In the genomic region with DNA sequence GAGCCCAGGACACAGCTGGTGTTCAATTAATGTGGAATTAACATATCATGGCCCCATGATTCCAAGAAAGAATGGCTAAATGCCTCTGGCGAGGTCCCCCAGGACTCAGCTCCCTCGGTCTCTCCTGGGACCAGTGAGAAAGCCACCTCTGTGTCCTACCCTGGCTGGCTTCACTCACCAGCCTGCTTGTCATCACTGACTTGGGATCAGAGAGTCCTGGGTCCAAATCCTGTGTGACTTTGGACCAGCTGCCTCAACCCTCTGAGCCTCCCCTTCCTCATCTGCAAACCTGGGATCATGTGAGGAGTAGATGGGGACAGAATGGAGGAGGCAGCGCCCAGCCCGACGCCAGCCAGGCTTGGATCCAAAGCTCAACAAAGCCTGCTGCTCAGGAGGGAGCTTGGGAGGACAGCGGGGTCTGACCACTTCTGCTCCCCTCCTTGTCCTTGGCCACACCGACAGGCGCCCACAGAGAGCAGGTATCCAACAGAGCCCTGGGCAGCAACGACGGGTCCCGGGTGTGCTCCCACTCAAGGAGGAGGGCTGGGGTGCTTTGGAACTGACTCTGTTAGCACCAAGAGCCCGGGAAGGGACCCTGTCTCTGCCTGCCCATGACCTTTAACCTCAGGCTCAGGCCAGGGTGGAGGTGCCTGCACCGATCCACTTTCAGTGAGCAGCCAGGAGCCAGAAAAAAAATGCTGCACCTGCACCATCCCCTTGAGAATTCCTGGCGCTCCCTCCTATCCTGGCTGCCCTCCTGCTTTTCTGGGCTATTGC, we compare ENCODE assay signal across 1 cellular context.
TF ChIP-seq lines count a peak whose summit lies in the region.

No MANE protein-coding gene starts in this region.

TF ChIP-seq in K562, 482 proteins besides CTCF, POLR2A, EP300 and RAD21:
- TF ChIP-seq, protein P1, sequence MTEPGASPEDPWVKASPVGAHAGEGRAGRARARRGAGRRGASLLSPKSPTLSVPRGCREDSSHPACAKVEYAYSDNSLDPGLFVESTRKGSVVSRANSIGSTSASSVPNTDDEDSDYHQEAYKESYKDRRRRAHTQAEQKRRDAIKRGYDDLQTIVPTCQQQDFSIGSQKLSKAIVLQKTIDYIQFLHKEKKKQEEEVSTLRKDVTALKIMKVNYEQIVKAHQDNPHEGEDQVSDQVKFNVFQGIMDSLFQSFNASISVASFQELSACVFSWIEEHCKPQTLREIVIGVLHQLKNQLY (CRISPR knock-in tag; conservative IDR thresholded peaks at IDR 0.05), result no peak
- TF ChIP-seq, protein P2, sequence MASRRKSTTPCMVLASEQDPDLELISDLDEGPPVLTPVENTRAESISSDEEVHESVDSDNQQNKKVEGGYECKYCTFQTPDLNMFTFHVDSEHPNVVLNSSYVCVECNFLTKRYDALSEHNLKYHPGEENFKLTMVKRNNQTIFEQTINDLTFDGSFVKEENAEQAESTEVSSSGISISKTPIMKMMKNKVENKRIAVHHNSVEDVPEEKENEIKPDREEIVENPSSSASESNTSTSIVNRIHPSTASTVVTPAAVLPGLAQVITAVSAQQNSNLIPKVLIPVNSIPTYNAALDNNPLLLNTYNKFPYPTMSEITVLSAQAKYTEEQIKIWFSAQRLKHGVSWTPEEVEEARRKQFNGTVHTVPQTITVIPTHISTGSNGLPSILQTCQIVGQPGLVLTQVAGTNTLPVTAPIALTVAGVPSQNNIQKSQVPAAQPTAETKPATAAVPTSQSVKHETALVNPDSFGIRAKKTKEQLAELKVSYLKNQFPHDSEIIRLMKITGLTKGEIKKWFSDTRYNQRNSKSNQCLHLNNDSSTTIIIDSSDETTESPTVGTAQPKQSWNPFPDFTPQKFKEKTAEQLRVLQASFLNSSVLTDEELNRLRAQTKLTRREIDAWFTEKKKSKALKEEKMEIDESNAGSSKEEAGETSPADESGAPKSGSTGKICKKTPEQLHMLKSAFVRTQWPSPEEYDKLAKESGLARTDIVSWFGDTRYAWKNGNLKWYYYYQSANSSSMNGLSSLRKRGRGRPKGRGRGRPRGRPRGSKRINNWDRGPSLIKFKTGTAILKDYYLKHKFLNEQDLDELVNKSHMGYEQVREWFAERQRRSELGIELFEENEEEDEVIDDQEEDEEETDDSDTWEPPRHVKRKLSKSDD (conservative IDR thresholded peaks at IDR 0.05; ENCODE audit: low read length), result no peak
- no peak for TF ChIP-seq MXI1 (IDR thresholded peaks at IDR 0.05; ENCODE audit: low read depth, low read length)
- no peak; the same call in none of the 2 replicates for TF ChIP-seq NR2C1 (IDR thresholded peaks at IDR 0.05)
- TF ChIP-seq NR2C1 (tag; IDR thresholded peaks at IDR 0.05), result peak; percentile 71
